Comparison of ENCODE assay signal across 1 cellular context in the genomic region with DNA sequence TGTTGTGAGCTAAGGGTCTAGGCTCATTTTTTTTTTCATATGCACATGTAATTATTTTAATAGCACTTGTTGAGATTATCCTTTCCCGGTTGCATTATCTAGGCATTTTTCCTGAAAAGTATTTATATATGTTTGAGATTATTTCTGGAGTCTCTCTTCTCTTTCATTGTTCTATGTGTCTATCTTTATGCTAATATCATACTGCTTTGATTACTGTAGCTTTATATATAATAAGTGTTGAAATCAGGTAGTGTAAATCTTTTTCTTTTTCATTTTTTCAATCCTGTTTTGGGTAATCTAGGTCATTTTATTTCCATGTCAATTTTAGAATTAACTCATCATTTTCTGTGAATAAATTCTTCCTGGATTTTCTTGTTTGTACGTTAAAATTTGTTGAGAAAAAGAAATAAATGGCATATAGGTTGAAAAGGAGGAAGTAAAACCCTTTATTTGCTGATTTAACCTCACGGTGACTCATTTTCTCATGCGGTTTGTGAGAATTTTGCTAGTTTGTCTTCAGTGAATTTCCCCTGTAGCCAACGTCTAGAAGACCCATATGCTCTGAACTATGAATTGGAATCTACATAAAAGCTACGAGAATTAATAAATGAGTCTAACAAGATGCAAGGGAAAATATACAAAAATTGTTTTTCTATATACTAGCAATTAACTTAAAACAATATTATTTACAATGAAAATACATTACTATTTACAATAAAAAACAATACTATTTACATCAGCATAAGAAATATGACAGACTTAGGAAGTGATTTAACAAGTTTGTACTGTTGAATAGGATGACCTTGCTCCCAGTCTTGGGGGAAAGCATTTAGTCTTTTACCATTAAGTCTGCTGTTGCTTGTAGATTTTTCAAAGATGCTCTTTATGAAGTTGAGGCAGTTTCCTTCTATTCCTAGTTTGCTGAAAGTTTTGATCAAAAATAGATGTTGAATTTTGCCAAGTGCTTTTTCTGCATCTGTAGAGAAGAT.
TF ChIP-seq lines count a peak whose summit lies in the region.

No MANE protein-coding gene starts in this region.

TF ChIP-seq in GM12878, 131 proteins besides CTCF, POLR2A, EP300 and RAD21 (continued from another document and continues in another):
- TF ChIP-seq YY1 (IDR thresholded peaks at IDR 0.05; ENCODE audit: low read depth, low read length) (no peak), SIX5 (IDR thresholded peaks at IDR 0.05; ENCODE audit: low read depth, low read length, severe bottlenecking) (no peak), NR2F1 (conservative IDR thresholded peaks at IDR 0.05) (no peak), HSF1 (IDR thresholded peaks at IDR 0.05; ENCODE audit: low read depth, low read length) (no peak), MYB (IDR thresholded peaks at IDR 0.05; ENCODE audit: borderline replicate concordance, low read depth, low read length) (no peak; the same call in 1 of the 2 replicates), NFIC (IDR thresholded peaks at IDR 0.05; ENCODE audit: low read depth, low read length) (peak; percentile 92), BMI1 (IDR thresholded peaks at IDR 0.05; ENCODE audit: borderline replicate concordance) (peak; percentile 73), SUPT20H (IDR thresholded peaks at IDR 0.05; ENCODE audit: borderline replicate concordance, control insufficient read depth, low read depth, low read length) (no peak), IRF4 (IDR thresholded peaks at IDR 0.05; ENCODE audit: low read depth, low read length) (peak; percentile 70; the same call in 1 of the 2 replicates), ZBTB4 (CRISPR knock-in tag; IDR thresholded peaks at IDR 0.05) (no peak), ESRRA (IDR thresholded peaks at IDR 0.05; ENCODE audit: low read length) (no peak), SREBF2 (IDR thresholded peaks at IDR 0.05; ENCODE audit: low read length) (no peak), CHD4 (IDR thresholded peaks at IDR 0.05) (no peak), CBX3 (IDR thresholded peaks at IDR 0.05; ENCODE audit: borderline replicate concordance, low read depth) (no peak), EZH2 (IDR thresholded peaks at IDR 0.05; ENCODE audit: borderline replicate concordance, control insufficient read depth, low read depth, low read length) (no peak), CREB1 (IDR thresholded peaks at IDR 0.05; ENCODE audit: low read depth) (0 out of 2 replicates have a peak, but pooled peaks have one; percentile 25), CBFB (IDR thresholded peaks at IDR 0.05; ENCODE audit: low read depth) (peak; percentile 83), JUNB (IDR thresholded peaks at IDR 0.05) (peak; percentile 91), JUND (IDR thresholded peaks at IDR 0.05; ENCODE audit: low read depth, low read length) (peak; percentile 77; the same call in 1 of the 2 replicates), GATAD2B (conservative IDR thresholded peaks at IDR 0.05; ENCODE audit: low read depth) (no peak), DPF2 (IDR thresholded peaks at IDR 0.05) (peak; percentile 94), ZNF592 (IDR thresholded peaks at IDR 0.05) (no peak), RB1 (IDR thresholded peaks at IDR 0.05; ENCODE audit: borderline replicate concordance) (no peak), SMAD1 (IDR thresholded peaks at IDR 0.05; ENCODE audit: low read depth, partially characterized antibody) (no peak), MEF2A (IDR thresholded peaks at IDR 0.05; ENCODE audit: insufficient read depth, low read depth, low read length) (0 out of 2 replicates have a peak, but pooled peaks have one; percentile 35), ZNF24 (IDR thresholded peaks at IDR 0.05) (0 out of 2 replicates have a peak, but pooled peaks have one; percentile 2), CEBPB (IDR thresholded peaks at IDR 0.05; ENCODE audit: borderline replicate concordance in 1 of 2, low read depth in 2 of 2, low read length in 2 of 2) (no peak), RAD51 (IDR thresholded peaks at IDR 0.05) (no peak), KAT2A (conservative IDR thresholded peaks at IDR 0.05; ENCODE audit: control insufficient read depth, low read depth, low read length) (no peak), ZNF217 (IDR thresholded peaks at IDR 0.05) (peak; percentile 46; the same call in 1 of the 2 replicates), BHLHE40 (IDR thresholded peaks at IDR 0.05; ENCODE audit: borderline replicate concordance in 1 of 2, low read depth in 2 of 2, low read length in 1 of 2) (no peak; a peak in 1 of 4 replicates), SMC3 (IDR thresholded peaks at IDR 0.05; ENCODE audit: borderline replicate concordance, low read length) (no peak), FOXM1 (IDR thresholded peaks at IDR 0.05; ENCODE audit: low read depth, low read length) (peak; percentile 77; the same call in 1 of the 2 replicates), ZNF622 (IDR thresholded peaks at IDR 0.05) (no peak), ATF7 (IDR thresholded peaks at IDR 0.05; ENCODE audit: low read depth) (peak; percentile 71)
- TF ChIP-seq, protein P1, sequence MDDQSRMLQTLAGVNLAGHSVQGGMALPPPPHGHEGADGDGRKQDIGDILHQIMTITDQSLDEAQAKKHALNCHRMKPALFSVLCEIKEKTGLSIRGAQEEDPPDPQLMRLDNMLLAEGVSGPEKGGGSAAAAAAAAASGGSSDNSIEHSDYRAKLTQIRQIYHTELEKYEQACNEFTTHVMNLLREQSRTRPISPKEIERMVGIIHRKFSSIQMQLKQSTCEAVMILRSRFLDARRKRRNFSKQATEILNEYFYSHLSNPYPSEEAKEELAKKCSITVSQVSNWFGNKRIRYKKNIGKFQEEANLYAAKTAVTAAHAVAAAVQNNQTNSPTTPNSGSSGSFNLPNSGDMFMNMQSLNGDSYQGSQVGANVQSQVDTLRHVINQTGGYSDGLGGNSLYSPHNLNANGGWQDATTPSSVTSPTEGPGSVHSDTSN (IDR thresholded peaks at IDR 0.05; ENCODE audit: insufficient replicate concordance, low read depth, low read length), result no peak
- TF ChIP-seq, protein P2, sequence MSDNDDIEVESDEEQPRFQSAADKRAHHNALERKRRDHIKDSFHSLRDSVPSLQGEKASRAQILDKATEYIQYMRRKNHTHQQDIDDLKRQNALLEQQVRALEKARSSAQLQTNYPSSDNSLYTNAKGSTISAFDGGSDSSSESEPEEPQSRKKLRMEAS (IDR thresholded peaks at IDR 0.05; ENCODE audit: low read depth, low read length), result no peak
- TF ChIP-seq, protein P3, sequence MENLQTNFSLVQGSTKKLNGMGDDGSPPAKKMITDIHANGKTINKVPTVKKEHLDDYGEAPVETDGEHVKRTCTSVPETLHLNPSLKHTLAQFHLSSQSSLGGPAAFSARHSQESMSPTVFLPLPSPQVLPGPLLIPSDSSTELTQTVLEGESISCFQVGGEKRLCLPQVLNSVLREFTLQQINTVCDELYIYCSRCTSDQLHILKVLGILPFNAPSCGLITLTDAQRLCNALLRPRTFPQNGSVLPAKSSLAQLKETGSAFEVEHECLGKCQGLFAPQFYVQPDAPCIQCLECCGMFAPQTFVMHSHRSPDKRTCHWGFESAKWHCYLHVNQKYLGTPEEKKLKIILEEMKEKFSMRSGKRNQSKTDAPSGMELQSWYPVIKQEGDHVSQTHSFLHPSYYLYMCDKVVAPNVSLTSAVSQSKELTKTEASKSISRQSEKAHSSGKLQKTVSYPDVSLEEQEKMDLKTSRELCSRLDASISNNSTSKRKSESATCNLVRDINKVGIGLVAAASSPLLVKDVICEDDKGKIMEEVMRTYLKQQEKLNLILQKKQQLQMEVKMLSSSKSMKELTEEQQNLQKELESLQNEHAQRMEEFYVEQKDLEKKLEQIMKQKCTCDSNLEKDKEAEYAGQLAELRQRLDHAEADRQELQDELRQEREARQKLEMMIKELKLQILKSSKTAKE (IDR thresholded peaks at IDR 0.05; ENCODE audit: low read depth, poor library complexity, severe bottlenecking), result peak; percentile 72
- TF ChIP-seq, protein P4, sequence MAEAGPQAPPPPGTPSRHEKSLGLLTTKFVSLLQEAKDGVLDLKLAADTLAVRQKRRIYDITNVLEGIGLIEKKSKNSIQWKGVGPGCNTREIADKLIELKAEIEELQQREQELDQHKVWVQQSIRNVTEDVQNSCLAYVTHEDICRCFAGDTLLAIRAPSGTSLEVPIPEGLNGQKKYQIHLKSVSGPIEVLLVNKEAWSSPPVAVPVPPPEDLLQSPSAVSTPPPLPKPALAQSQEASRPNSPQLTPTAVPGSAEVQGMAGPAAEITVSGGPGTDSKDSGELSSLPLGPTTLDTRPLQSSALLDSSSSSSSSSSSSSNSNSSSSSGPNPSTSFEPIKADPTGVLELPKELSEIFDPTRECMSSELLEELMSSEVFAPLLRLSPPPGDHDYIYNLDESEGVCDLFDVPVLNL (IDR thresholded peaks at IDR 0.05; ENCODE audit: low read depth, low read length), result no peak
- TF ChIP-seq, protein P5, sequence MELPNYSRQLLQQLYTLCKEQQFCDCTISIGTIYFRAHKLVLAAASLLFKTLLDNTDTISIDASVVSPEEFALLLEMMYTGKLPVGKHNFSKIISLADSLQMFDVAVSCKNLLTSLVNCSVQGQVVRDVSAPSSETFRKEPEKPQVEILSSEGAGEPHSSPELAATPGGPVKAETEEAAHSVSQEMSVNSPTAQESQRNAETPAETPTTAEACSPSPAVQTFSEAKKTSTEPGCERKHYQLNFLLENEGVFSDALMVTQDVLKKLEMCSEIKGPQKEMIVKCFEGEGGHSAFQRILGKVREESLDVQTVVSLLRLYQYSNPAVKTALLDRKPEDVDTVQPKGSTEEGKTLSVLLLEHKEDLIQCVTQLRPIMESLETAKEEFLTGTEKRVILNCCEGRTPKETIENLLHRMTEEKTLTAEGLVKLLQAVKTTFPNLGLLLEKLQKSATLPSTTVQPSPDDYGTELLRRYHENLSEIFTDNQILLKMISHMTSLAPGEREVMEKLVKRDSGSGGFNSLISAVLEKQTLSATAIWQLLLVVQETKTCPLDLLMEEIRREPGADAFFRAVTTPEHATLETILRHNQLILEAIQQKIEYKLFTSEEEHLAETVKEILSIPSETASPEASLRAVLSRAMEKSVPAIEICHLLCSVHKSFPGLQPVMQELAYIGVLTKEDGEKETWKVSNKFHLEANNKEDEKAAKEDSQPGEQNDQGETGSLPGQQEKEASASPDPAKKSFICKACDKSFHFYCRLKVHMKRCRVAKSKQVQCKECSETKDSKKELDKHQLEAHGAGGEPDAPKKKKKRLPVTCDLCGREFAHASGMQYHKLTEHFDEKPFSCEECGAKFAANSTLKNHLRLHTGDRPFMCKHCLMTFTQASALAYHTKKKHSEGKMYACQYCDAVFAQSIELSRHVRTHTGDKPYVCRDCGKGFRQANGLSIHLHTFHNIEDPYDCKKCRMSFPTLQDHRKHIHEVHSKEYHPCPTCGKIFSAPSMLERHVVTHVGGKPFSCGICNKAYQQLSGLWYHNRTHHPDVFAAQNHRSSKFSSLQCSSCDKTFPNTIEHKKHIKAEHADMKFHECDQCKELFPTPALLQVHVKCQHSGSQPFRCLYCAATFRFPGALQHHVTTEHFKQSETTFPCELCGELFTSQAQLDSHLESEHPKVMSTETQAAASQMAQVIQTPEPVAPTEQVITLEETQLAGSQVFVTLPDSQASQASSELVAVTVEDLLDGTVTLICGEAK (IDR thresholded peaks at IDR 0.05; ENCODE audit: borderline replicate concordance), result peak; percentile 44; the same call in 1 of the 2 replicates
